In the genomic region with DNA sequence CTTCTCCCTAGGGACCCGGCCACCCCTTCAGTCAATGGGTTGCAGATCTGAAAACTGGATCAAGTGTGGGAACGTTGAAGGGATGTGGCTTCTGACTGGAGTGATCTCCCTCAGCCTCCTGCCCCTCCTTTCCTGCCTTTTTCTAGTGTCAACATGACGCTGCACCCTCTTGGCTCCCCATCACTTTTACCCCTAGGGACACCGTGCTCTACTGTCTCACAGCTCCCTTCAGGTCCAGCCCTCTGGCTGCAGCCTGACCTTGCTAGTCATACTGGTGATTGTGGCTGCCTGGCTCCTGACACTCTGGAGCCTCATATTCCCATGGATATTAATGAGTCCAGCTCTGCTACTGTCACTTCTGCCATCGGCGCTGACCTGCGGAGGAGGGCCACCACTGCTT, we compare ENCODE assay signal across 2 cellular contexts.
TF ChIP-seq lines count a peak whose summit lies in the region.

No MANE protein-coding gene starts in this region.

TF ChIP-seq in IMR-90, 13 proteins besides CTCF, POLR2A, EP300 and RAD21:
- TF ChIP-seq MAZ (IDR thresholded peaks at IDR 0.05; ENCODE audit: borderline replicate concordance, low read depth, low read length): no peak
- TF ChIP-seq, protein P1, sequence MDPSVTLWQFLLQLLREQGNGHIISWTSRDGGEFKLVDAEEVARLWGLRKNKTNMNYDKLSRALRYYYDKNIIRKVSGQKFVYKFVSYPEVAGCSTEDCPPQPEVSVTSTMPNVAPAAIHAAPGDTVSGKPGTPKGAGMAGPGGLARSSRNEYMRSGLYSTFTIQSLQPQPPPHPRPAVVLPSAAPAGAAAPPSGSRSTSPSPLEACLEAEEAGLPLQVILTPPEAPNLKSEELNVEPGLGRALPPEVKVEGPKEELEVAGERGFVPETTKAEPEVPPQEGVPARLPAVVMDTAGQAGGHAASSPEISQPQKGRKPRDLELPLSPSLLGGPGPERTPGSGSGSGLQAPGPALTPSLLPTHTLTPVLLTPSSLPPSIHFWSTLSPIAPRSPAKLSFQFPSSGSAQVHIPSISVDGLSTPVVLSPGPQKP (IDR thresholded peaks at IDR 0.05; ENCODE audit: borderline replicate concordance, low read depth, low read length): no peak

TF ChIP-seq in K562, 482 proteins besides CTCF, POLR2A, EP300 and RAD21:
- TF ChIP-seq ZNF584 (CRISPR knock-in tag; IDR thresholded peaks at IDR 0.05; ENCODE audit: low read depth): no peak
- no peak for TF ChIP-seq LCOR (CRISPR knock-in tag; IDR thresholded peaks at IDR 0.05)
- TF ChIP-seq TARDBP (IDR thresholded peaks at IDR 0.05): no peak
- TF ChIP-seq ARHGAP35 (IDR thresholded peaks at IDR 0.05; ENCODE audit: partially characterized antibody): no peak
- no peak for TF ChIP-seq ZNF232 (CRISPR knock-in tag; IDR thresholded peaks at IDR 0.05)
- no peak for TF ChIP-seq CCAR2 (IDR thresholded peaks at IDR 0.05; ENCODE audit: low read depth, low read length)
- TF ChIP-seq SMARCB1 (IDR thresholded peaks at IDR 0.05; ENCODE audit: insufficient read length, low read depth): no peak
- TF ChIP-seq, protein P2, sequence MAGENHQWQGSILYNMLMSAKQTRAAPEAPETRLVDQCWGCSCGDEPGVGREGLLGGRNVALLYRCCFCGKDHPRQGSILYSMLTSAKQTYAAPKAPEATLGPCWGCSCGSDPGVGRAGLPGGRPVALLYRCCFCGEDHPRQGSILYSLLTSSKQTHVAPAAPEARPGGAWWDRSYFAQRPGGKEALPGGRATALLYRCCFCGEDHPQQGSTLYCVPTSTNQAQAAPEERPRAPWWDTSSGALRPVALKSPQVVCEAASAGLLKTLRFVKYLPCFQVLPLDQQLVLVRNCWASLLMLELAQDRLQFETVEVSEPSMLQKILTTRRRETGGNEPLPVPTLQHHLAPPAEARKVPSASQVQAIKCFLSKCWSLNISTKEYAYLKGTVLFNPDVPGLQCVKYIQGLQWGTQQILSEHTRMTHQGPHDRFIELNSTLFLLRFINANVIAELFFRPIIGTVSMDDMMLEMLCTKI (IDR thresholded peaks at IDR 0.05; ENCODE audit: partially characterized antibody): no peak
- TF ChIP-seq BCOR (IDR thresholded peaks at IDR 0.05): no peak
- TF ChIP-seq HEY1 (CRISPR knock-in tag; IDR thresholded peaks at IDR 0.05; ENCODE audit: borderline replicate concordance): no peak
- TF ChIP-seq, protein P3, sequence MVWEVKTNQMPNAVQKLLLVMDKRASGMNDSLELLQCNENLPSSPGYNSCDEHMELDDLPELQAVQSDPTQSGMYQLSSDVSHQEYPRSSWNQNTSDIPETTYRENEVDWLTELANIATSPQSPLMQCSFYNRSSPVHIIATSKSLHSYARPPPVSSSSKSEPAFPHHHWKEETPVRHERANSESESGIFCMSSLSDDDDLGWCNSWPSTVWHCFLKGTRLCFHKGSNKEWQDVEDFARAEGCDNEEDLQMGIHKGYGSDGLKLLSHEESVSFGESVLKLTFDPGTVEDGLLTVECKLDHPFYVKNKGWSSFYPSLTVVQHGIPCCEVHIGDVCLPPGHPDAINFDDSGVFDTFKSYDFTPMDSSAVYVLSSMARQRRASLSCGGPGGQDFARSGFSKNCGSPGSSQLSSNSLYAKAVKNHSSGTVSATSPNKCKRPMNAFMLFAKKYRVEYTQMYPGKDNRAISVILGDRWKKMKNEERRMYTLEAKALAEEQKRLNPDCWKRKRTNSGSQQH (CRISPR knock-in tag; IDR thresholded peaks at IDR 0.05): no peak
- TF ChIP-seq KAT8 (IDR thresholded peaks at IDR 0.05; ENCODE audit: low read depth): no peak
- no peak for TF ChIP-seq ZKSCAN1 (IDR thresholded peaks at IDR 0.05; ENCODE audit: low read depth, low read length)
- TF ChIP-seq, protein P4, sequence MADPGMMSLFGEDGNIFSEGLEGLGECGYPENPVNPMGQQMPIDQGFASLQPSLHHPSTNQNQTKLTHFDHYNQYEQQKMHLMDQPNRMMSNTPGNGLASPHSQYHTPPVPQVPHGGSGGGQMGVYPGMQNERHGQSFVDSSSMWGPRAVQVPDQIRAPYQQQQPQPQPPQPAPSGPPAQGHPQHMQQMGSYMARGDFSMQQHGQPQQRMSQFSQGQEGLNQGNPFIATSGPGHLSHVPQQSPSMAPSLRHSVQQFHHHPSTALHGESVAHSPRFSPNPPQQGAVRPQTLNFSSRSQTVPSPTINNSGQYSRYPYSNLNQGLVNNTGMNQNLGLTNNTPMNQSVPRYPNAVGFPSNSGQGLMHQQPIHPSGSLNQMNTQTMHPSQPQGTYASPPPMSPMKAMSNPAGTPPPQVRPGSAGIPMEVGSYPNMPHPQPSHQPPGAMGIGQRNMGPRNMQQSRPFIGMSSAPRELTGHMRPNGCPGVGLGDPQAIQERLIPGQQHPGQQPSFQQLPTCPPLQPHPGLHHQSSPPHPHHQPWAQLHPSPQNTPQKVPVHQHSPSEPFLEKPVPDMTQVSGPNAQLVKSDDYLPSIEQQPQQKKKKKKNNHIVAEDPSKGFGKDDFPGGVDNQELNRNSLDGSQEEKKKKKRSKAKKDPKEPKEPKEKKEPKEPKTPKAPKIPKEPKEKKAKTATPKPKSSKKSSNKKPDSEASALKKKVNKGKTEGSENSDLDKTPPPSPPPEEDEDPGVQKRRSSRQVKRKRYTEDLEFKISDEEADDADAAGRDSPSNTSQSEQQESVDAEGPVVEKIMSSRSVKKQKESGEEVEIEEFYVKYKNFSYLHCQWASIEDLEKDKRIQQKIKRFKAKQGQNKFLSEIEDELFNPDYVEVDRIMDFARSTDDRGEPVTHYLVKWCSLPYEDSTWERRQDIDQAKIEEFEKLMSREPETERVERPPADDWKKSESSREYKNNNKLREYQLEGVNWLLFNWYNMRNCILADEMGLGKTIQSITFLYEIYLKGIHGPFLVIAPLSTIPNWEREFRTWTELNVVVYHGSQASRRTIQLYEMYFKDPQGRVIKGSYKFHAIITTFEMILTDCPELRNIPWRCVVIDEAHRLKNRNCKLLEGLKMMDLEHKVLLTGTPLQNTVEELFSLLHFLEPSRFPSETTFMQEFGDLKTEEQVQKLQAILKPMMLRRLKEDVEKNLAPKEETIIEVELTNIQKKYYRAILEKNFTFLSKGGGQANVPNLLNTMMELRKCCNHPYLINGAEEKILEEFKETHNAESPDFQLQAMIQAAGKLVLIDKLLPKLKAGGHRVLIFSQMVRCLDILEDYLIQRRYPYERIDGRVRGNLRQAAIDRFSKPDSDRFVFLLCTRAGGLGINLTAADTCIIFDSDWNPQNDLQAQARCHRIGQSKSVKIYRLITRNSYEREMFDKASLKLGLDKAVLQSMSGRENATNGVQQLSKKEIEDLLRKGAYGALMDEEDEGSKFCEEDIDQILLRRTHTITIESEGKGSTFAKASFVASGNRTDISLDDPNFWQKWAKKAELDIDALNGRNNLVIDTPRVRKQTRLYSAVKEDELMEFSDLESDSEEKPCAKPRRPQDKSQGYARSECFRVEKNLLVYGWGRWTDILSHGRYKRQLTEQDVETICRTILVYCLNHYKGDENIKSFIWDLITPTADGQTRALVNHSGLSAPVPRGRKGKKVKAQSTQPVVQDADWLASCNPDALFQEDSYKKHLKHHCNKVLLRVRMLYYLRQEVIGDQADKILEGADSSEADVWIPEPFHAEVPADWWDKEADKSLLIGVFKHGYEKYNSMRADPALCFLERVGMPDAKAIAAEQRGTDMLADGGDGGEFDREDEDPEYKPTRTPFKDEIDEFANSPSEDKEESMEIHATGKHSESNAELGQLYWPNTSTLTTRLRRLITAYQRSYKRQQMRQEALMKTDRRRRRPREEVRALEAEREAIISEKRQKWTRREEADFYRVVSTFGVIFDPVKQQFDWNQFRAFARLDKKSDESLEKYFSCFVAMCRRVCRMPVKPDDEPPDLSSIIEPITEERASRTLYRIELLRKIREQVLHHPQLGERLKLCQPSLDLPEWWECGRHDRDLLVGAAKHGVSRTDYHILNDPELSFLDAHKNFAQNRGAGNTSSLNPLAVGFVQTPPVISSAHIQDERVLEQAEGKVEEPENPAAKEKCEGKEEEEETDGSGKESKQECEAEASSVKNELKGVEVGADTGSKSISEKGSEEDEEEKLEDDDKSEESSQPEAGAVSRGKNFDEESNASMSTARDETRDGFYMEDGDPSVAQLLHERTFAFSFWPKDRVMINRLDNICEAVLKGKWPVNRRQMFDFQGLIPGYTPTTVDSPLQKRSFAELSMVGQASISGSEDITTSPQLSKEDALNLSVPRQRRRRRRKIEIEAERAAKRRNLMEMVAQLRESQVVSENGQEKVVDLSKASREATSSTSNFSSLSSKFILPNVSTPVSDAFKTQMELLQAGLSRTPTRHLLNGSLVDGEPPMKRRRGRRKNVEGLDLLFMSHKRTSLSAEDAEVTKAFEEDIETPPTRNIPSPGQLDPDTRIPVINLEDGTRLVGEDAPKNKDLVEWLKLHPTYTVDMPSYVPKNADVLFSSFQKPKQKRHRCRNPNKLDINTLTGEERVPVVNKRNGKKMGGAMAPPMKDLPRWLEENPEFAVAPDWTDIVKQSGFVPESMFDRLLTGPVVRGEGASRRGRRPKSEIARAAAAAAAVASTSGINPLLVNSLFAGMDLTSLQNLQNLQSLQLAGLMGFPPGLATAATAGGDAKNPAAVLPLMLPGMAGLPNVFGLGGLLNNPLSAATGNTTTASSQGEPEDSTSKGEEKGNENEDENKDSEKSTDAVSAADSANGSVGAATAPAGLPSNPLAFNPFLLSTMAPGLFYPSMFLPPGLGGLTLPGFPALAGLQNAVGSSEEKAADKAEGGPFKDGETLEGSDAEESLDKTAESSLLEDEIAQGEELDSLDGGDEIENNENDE (IDR thresholded peaks at IDR 0.05; ENCODE audit: low read depth, low read length): no peak
